ENCODE assay signal across 13 cellular contexts in genomic region chr19:6088677-6089063, GRCh38. TPM values are rescaled to one million over a fixed set of nuclear protein-coding genes. Genes with fewer than 3 reads are reported as not detected.
DNase-seq lines count a peak whose midpoint lies in the region; ATAC-seq lines count a peak whose summit lies in the region.
"Had no signal": no experiment of that assay in that cellular context is flagged by ENCODE, and none has a peak within 500 bp of the region (broad histone marks: within the 10 kb centered on the region; RNA-seq: fewer than 3 reads in every experiment).

No MANE protein-coding gene starts in this region.

- no peaks in the 10 kb centered on the region for H3K27me3 Mint-ChIP-seq in dendritic cell treated with granulocyte-macrophage colony-stimulating factor and Interleukin-4, amounts not matched to agents 40 ng/mL and 50 ng/mL, for 4 days
- H3K27me3 Mint-ChIP-seq: stimulated activated naive CD8-positive, alpha-beta T cell treated with anti-CD3 and anti-CD28 coated beads, Interleukin-15, Interleukin-2, amounts not matched to agents 100 ng/mL and 50 ng/mL, for 24 hours had no signal

- in situ Hi-C loops in ACHN (cut with HindIII; ENCODE audit: low pct_ligation_motif_present, low pct_unique_long_range_greater_than_20kb, low sequenced_read_pairs): no loop called here

- H3K4me1 Mint-ChIP-seq in dendritic cell treated with granulocyte-macrophage colony-stimulating factor and Interleukin-4, amounts not matched to agents 40 ng/mL and 50 ng/mL, for 4 days (ENCODE audit: low read depth): peaks cover 38% of the 10 kb centered on the region

- DNase-seq in EH (ENCODE audit: low read depth) (peak; percentile 58), NCI-H69 (lab: John Stamatoyannopoulos, UW) (peak; percentile 67), renal cortical epithelial cell (ENCODE audit: low read depth) (peak; percentile 28), NOMO-1 treated with dmso at 0.1 percent for 144 hours (lab: John Stamatoyannopoulos, UW; ENCODE audit: unreplicated experiment) (no peak), NCI-H2171 (lab: John Stamatoyannopoulos, UW) (no peak), ACHN (no peak)
- DNase-seq: CD8-positive, alpha-beta T cell; stimulated activated CD4-positive, alpha-beta T cell treated with anti-CD3 and anti-CD28 coated beads, Interleukin-15, amount 100 ng/mL, for 24 hours had no signal

- H3K36me3 Mint-ChIP-seq in dendritic cell treated with granulocyte-macrophage colony-stimulating factor and Interleukin-4, amounts not matched to agents 40 ng/mL and 50 ng/mL, for 4 days (ENCODE audit: low read depth): no peaks in the 10 kb centered on the region
- H3K36me3 Mint-ChIP-seq: CD8-positive, alpha-beta T cell had no signal

- no peak overlapping the region for H3K4me3 Mint-ChIP-seq in dendritic cell treated with granulocyte-macrophage colony-stimulating factor and Interleukin-4, amounts not matched to agents 40 ng/mL and 50 ng/mL, for 4 days
- H3K4me3 Mint-ChIP-seq: CD8-positive, alpha-beta T cell; T-helper 2 cell treated with Interferon-gamma antibody and Interleukin-4, amounts not matched to agents 5 μg/mL and 100 μg/mL, for 36 hours had no signal

- H3K27ac Mint-ChIP-seq in dendritic cell treated with granulocyte-macrophage colony-stimulating factor and Interleukin-4, amounts not matched to agents 40 ng/mL and 50 ng/mL, for 4 days: peak overlapping the region; percentile 96
- H3K27ac Mint-ChIP-seq: T-helper 2 cell treated with Interferon-gamma antibody and Interleukin-4, amounts not matched to agents 5 μg/mL and 100 μg/mL, for 36 hours had no signal

- ATAC-seq in GM18868 (IDR thresholded peaks at IDR 0.05; ENCODE audit: unreplicated experiment): no peak

- intact Hi-C loops in dendritic cell treated with granulocyte-macrophage colony-stimulating factor and Interleukin-4, amounts not matched to agents 40 ng/mL and 50 ng/mL, for 4 days (cut with micrococcal nuclease): loop anchor here (5.0 kb wide), 1 partner anchor 36 kb away; no protein-coding TSS in a partner anchor

- no peaks in the 10 kb centered on the region for H3K9me3 Mint-ChIP-seq in dendritic cell treated with granulocyte-macrophage colony-stimulating factor and Interleukin-4, amounts not matched to agents 40 ng/mL and 50 ng/mL, for 4 days
- H3K9me3 Mint-ChIP-seq: CD8-positive, alpha-beta T cell; stimulated activated naive CD8-positive, alpha-beta T cell treated with anti-CD3 and anti-CD28 coated beads, Interleukin-15, Interleukin-2, amounts not matched to agents 100 ng/mL and 50 ng/mL, for 24 hours; T-helper 2 cell treated with Interferon-gamma antibody and Interleukin-4, amounts not matched to agents 5 μg/mL and 100 μg/mL, for 36 hours had no signal

RNA-seq across cellular contexts. Expression of gene RFX2, which starts 21.6 kb away (rescaled TPM):
- 3.0 and 3.9 TPM in 2 replicates for total RNA-seq in renal cortical epithelial cell

RNA-seq across cellular contexts. Expression of gene ACSBG2, which starts 46.8 kb away (rescaled TPM):
- total RNA-seq in renal cortical epithelial cell: not detected in 2 replicates
- total RNA-seq: CD8-positive, alpha-beta T cell; NCI-H460 had no signal

Comparison
In these comparisons a context has a peak if more than half of its experiments do, and no peak if none do; other contexts are left out.
1. DNase-seq: peak in EH (single experiment), NCI-H69 (single experiment) and renal cortical epithelial cell (single experiment); none in NOMO-1 treated with dmso at 0.1 percent for 144 hours (single experiment), NCI-H2171 (single experiment) and ACHN (single experiment).